Comparison of ENCODE assay signal across 19 cellular contexts in genomic region chr21:29704719-29705118, GRCh38.
"Had no signal": no experiment of that assay in that cellular context is flagged by ENCODE, and none has a peak within 500 bp of the region (broad histone marks: within the 10 kb centered on the region; RNA-seq: fewer than 3 reads in every experiment).

No MANE protein-coding gene starts in this region.

- FAIRE-seq: kidney had no signal

- H3K79me2 ChIP-seq: parathyroid adenoma had no signal

- H3K9me3 ChIP-seq: left lung, neutrophil, transverse colon, vagina had no signal

- H2AFZ ChIP-seq: parathyroid adenoma had no signal

- DNase-seq: activated CD4-positive, alpha-beta T cell treated with anti-CD3 and anti-CD28 coated beads for 4 hours; activated CD8-positive, alpha-beta memory T cell treated with anti-CD3 and anti-CD28 coated beads, Interleukin-2, amount 50 U/mL, for 4 hours; activated CD8-positive, alpha-beta T cell treated with anti-CD3 and anti-CD28 coated beads, Interleukin-2, amount 10 ng/mL, durations not matched to agents 7 days and 5 days; activated effector memory CD4-positive, alpha-beta T cell treated with anti-CD3 and anti-CD28 coated beads, Interleukin-2, amount 50 U/mL, for 16 hours; activated T-cell treated with anti-CD3 and anti-CD28 coated beads, Interleukin-2, amount 50 U/mL, for 48 hours; cerebellar nuclear complex; effector memory CD4-positive, alpha-beta T cell; hippocampal formation; kidney; left lung; natural killer cell; stimulated activated CD4-positive, alpha-beta T cell treated with anti-CD3 and anti-CD28 coated beads, Interleukin-2, amount 100 ng/mL, for 48 hours; stimulated activated naive B cell treated with anti-CD40 and anti-IgM and Interleukin-4, amounts not matched to agents 10 μg/mL and 1 μg/mL and 100 μg/mL, for 72 hours; T-helper 2 cell; transverse colon had no signal

- H3K36me3 ChIP-seq: left lung, neutrophil, transverse colon, vagina had no signal

- H3K4me1 ChIP-seq: left lung, parathyroid adenoma, transverse colon had no signal

- ATAC-seq: activated CD8-positive, alpha-beta T cell treated with anti-CD3 and anti-CD28 coated beads, Interleukin-2, amount 10 ng/mL, durations not matched to agents 7 days and 5 days; left lung; natural killer cell; stimulated activated naive B cell treated with anti-CD40 and anti-IgM and Interleukin-4, amounts not matched to agents 10 μg/mL and 1 μg/mL and 100 μg/mL, for 72 hours; WTC11 had no signal

- H3K27ac ChIP-seq: left lung, neutrophil, parathyroid adenoma, transverse colon, vagina had no signal

- H3K9ac ChIP-seq: parathyroid adenoma had no signal

- H3K27me3 ChIP-seq: left lung, neutrophil, transverse colon, vagina had no signal

- H3K4me3 ChIP-seq: left lung, transverse colon, vagina had no signal
